Comparison of ENCODE assay signal across 1 cellular context in the genomic region with DNA sequence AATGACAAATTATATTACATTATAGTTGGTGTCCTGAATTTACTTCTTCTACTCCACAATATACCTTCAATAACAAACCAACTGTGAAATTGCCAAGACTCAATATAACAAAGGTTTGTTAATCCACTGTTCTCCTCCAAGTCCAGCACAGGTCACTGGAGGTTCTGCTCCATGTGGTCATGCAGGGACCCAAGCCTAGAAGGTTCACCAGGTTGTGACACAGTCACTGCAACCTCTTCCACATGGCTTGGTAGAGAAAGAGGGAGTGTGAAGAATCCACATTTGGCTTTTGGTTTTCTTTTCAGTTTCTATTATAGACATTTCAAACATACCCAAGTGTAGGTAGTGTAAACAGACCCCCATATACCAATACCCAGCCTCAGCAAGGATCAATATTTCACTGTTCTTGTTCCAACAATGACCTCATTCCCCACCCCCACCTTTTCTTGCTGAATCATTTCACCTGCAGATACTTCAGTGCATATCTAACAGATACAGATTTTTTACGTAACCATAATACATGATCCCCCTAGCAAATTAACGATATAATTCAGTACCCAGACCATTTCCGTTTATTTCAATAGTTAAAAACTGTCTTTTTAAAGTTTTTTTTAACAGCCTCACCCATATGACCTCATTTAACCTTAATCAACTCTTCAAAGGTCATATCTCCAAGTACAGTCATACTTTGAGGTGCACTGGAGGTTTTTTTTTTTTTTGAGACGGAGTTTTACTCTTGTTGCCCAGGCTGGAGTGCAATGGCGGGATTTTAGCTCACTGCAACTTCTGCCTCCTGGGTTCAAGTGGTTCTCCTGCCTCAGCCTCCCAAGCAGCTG.
TF ChIP-seq lines count a peak whose summit lies in the region.

No MANE protein-coding gene starts in this region.

TF ChIP-seq in K562, 482 proteins besides CTCF, POLR2A, EP300 and RAD21 (continued from another document and continues in another):
- TF ChIP-seq, protein P1, sequence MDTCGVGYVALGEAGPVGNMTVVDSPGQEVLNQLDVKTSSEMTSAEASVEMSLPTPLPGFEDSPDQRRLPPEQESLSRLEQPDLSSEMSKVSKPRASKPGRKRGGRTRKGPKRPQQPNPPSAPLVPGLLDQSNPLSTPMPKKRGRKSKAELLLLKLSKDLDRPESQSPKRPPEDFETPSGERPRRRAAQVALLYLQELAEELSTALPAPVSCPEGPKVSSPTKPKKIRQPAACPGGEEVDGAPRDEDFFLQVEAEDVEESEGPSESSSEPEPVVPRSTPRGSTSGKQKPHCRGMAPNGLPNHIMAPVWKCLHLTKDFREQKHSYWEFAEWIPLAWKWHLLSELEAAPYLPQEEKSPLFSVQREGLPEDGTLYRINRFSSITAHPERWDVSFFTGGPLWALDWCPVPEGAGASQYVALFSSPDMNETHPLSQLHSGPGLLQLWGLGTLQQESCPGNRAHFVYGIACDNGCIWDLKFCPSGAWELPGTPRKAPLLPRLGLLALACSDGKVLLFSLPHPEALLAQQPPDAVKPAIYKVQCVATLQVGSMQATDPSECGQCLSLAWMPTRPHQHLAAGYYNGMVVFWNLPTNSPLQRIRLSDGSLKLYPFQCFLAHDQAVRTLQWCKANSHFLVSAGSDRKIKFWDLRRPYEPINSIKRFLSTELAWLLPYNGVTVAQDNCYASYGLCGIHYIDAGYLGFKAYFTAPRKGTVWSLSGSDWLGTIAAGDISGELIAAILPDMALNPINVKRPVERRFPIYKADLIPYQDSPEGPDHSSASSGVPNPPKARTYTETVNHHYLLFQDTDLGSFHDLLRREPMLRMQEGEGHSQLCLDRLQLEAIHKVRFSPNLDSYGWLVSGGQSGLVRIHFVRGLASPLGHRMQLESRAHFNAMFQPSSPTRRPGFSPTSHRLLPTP (IDR thresholded peaks at IDR 0.05; ENCODE audit: borderline replicate concordance, extremely low read depth, insufficient read length): no peak
- TF ChIP-seq PCBP1 (IDR thresholded peaks at IDR 0.05; ENCODE audit: low read depth, low read length, poor library complexity, severe bottlenecking): no peak
- no peak for TF ChIP-seq HDAC2 (IDR thresholded peaks at IDR 0.05)
- no peak for TF ChIP-seq ZNF696 (CRISPR knock-in tag; conservative IDR thresholded peaks at IDR 0.05)
- TF ChIP-seq, protein P2, sequence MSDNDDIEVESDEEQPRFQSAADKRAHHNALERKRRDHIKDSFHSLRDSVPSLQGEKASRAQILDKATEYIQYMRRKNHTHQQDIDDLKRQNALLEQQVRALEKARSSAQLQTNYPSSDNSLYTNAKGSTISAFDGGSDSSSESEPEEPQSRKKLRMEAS (CRISPR knock-in tag; IDR thresholded peaks at IDR 0.05): peak; percentile 32; the same call in 1 of the 2 replicates
- no peak for TF ChIP-seq RBM17 (IDR thresholded peaks at IDR 0.05; ENCODE audit: borderline replicate concordance, low read depth, low read length)
- no peak for TF ChIP-seq ZNF644 (tag; IDR thresholded peaks at IDR 0.05; ENCODE audit: low read depth)
- no peak for TF ChIP-seq POLR3G (IDR thresholded peaks at IDR 0.05; ENCODE audit: extremely low read depth, insufficient read length, insufficient replicate concordance)
- peak; percentile 76 for TF ChIP-seq ZNF384 (IDR thresholded peaks at IDR 0.05; ENCODE audit: low read depth, low read length)
- TF ChIP-seq, protein P3, sequence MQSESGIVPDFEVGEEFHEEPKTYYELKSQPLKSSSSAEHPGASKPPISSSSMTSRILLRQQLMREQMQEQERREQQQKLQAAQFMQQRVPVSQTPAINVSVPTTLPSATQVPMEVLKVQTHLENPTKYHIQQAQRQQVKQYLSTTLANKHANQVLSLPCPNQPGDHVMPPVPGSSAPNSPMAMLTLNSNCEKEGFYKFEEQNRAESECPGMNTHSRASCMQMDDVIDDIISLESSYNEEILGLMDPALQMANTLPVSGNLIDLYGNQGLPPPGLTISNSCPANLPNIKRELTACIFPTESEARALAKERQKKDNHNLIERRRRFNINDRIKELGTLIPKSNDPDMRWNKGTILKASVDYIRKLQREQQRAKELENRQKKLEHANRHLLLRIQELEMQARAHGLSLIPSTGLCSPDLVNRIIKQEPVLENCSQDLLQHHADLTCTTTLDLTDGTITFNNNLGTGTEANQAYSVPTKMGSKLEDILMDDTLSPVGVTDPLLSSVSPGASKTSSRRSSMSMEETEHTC (IDR thresholded peaks at IDR 0.05): no peak
- TF ChIP-seq KAT7 (CRISPR knock-in tag; IDR thresholded peaks at IDR 0.05; ENCODE audit: borderline replicate concordance): no peak
- TF ChIP-seq KDM4B (IDR thresholded peaks at IDR 0.05; ENCODE audit: borderline replicate concordance in 2 of 2, low read depth in 1 of 2): no peak
- no peak for TF ChIP-seq KLF10 (CRISPR knock-in tag; IDR thresholded peaks at IDR 0.05)
- TF ChIP-seq ZKSCAN1 (IDR thresholded peaks at IDR 0.05; ENCODE audit: low read depth, low read length): no peak
- no peak for TF ChIP-seq EHMT2 (IDR thresholded peaks at IDR 0.05)
- TF ChIP-seq CBFA2T2 (conservative IDR thresholded peaks at IDR 0.05): peak; percentile 49; the same call in 1 of the 2 replicates
- TF ChIP-seq CSDE1 (IDR thresholded peaks at IDR 0.05): no peak
- no peak for TF ChIP-seq GTF2F1 (IDR thresholded peaks at IDR 0.05; ENCODE audit: low read depth, low read length)
- TF ChIP-seq AFF1 (IDR thresholded peaks at IDR 0.05; ENCODE audit: low read depth in 1 of 2, partially characterized antibody in 2 of 2): no peak
- TF ChIP-seq CBX3 (IDR thresholded peaks at IDR 0.05; ENCODE audit: borderline replicate concordance in 1 of 2, low read length in 2 of 2): no peak
- TF ChIP-seq ETS1 (conservative IDR thresholded peaks at IDR 0.05; ENCODE audit: control insufficient read depth, low read depth, low read length): no peak
- no peak for TF ChIP-seq TFAP4 (CRISPR knock-in tag; IDR thresholded peaks at IDR 0.05; ENCODE audit: borderline replicate concordance)
- peak; percentile 30; the same call in 1 of the 2 replicates for TF ChIP-seq C11orf30 (IDR thresholded peaks at IDR 0.05; ENCODE audit: low read depth)
- no peak for TF ChIP-seq ARID2 (IDR thresholded peaks at IDR 0.05)
- no peak for TF ChIP-seq TCF3 (CRISPR knock-in tag; IDR thresholded peaks at IDR 0.05)
- no peak for TF ChIP-seq GATAD2B (IDR thresholded peaks at IDR 0.05; ENCODE audit: borderline replicate concordance)
- TF ChIP-seq MCM2 (IDR thresholded peaks at IDR 0.05; ENCODE audit: low read depth): no peak
- TF ChIP-seq, protein P4, sequence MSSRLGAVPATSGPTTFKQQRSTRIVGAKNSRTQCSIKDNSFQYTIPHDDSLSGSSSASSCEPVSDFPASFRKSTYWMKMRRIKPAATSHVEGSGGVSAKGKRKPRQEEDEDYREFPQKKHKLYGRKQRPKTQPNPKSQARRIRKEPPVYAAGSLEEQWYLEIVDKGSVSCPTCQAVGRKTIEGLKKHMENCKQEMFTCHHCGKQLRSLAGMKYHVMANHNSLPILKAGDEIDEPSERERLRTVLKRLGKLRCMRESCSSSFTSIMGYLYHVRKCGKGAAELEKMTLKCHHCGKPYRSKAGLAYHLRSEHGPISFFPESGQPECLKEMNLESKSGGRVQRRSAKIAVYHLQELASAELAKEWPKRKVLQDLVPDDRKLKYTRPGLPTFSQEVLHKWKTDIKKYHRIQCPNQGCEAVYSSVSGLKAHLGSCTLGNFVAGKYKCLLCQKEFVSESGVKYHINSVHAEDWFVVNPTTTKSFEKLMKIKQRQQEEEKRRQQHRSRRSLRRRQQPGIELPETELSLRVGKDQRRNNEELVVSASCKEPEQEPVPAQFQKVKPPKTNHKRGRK (tag; IDR thresholded peaks at IDR 0.05): no peak
- no peak for TF ChIP-seq FIP1L1 (IDR thresholded peaks at IDR 0.05; ENCODE audit: low read depth, low read length, poor library complexity, severe bottlenecking)
- no peak for TF ChIP-seq RFX1 (IDR thresholded peaks at IDR 0.05)
- no peak for TF ChIP-seq KLF16 (IDR thresholded peaks at IDR 0.05)
- no peak for TF ChIP-seq KLF13 (tag; IDR thresholded peaks at IDR 0.05; ENCODE audit: borderline replicate concordance, low read depth)
- TF ChIP-seq, protein P5, sequence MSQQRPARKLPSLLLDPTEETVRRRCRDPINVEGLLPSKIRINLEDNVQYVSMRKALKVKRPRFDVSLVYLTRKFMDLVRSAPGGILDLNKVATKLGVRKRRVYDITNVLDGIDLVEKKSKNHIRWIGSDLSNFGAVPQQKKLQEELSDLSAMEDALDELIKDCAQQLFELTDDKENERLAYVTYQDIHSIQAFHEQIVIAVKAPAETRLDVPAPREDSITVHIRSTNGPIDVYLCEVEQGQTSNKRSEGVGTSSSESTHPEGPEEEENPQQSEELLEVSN (IDR thresholded peaks at IDR 0.05; ENCODE audit: borderline replicate concordance in 1 of 2, extremely low read depth in 1 of 2, insufficient read depth in 1 of 2, insufficient read length in 1 of 2, low read depth in 1 of 2, low read length in 1 of 2, poor library complexity in 1 of 2, severe bottlenecking in 1 of 2): no peak
- no peak for TF ChIP-seq BRF1 (IDR thresholded peaks at IDR 0.05; ENCODE audit: borderline replicate concordance, extremely low read depth, insufficient read length)
- TF ChIP-seq BRCA1 (IDR thresholded peaks at IDR 0.05): no peak
- TF ChIP-seq BRCA1 (CRISPR knock-in tag; IDR thresholded peaks at IDR 0.05): no peak
- TF ChIP-seq DPF2 (IDR thresholded peaks at IDR 0.05): peak; percentile 70
- TF ChIP-seq ZFP30 (CRISPR knock-in tag; IDR thresholded peaks at IDR 0.05; ENCODE audit: borderline replicate concordance): no peak
- no peak for TF ChIP-seq ZNF764 (CRISPR knock-in tag; IDR thresholded peaks at IDR 0.05; ENCODE audit: low read depth)
- TF ChIP-seq CBFB (CRISPR knock-in tag; IDR thresholded peaks at IDR 0.05): no peak
- no peak for TF ChIP-seq THRB (CRISPR knock-in tag; conservative IDR thresholded peaks at IDR 0.05)
- TF ChIP-seq ZNF444 (CRISPR knock-in tag; IDR thresholded peaks at IDR 0.05): no peak
- no peak for TF ChIP-seq KLF6 (CRISPR knock-in tag; IDR thresholded peaks at IDR 0.05; ENCODE audit: borderline replicate concordance)
- no peak for TF ChIP-seq NFYB (IDR thresholded peaks at IDR 0.05; ENCODE audit: extremely low read depth, insufficient read length)
- TF ChIP-seq, protein P6, sequence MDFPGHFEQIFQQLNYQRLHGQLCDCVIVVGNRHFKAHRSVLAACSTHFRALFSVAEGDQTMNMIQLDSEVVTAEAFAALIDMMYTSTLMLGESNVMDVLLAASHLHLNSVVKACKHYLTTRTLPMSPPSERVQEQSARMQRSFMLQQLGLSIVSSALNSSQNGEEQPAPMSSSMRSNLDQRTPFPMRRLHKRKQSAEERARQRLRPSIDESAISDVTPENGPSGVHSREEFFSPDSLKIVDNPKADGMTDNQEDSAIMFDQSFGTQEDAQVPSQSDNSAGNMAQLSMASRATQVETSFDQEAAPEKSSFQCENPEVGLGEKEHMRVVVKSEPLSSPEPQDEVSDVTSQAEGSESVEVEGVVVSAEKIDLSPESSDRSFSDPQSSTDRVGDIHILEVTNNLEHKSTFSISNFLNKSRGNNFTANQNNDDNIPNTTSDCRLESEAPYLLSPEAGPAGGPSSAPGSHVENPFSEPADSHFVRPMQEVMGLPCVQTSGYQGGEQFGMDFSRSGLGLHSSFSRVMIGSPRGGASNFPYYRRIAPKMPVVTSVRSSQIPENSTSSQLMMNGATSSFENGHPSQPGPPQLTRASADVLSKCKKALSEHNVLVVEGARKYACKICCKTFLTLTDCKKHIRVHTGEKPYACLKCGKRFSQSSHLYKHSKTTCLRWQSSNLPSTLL (IDR thresholded peaks at IDR 0.05): no peak
